ENCODE assay signal across 11 cellular contexts in genomic region chr10:7647062-7647664, GRCh38. TPM values are rescaled to one million over a fixed set of nuclear protein-coding genes. Genes with fewer than 3 reads are reported as not detected.
"Had no signal": no experiment of that assay in that cellular context is flagged by ENCODE, and none has a peak within 500 bp of the region (broad histone marks: within the 10 kb centered on the region; RNA-seq: fewer than 3 reads in every experiment).

No MANE protein-coding gene starts in this region.

- H3K4me1 ChIP-seq: HAP-1 had no signal

- ATAC-seq: HCT116 had no signal

- DNase-seq: GOT3, H7, HFFc6, Kasumi-1, KG1 had no signal

- H3K4me3 ChIP-seq: HAP-1 had no signal

- H3K9me3 ChIP-seq: HAP-1 had no signal

- H3K36me3 ChIP-seq: HAP-1 had no signal

- H3K36me3 Mint-ChIP-seq: IgD-negative memory B cell had no signal

- H3K4me3 Mint-ChIP-seq: HFFc6 had no signal

- H3K27ac Mint-ChIP-seq: HFFc6, IgD-negative memory B cell had no signal

- FAIRE-seq: HTR-8/SVneo had no signal

RNA-seq across cellular contexts. Expression of gene ITIH5, which starts 19.6 kb away (rescaled TPM):
- total RNA-seq: HFFc6, HT-29 had no signal
- polyA plus RNA-seq: IgD-negative memory B cell had no signal

RNA-seq across cellular contexts. Expression of gene ITIH2, which starts 56.0 kb away (rescaled TPM):
- total RNA-seq: H4, H7, HFFc6, HT-29 had no signal
- polyA plus RNA-seq: IgD-negative memory B cell had no signal
